9 cellular contexts compared by ENCODE assay signal in genomic region chr11:68036717-68037239, GRCh38. TPM values are rescaled to one million over a fixed set of nuclear protein-coding genes. Genes with fewer than 3 reads are reported as not detected.
DNase-seq lines count a peak whose midpoint lies in the region; ATAC-seq and TF ChIP-seq lines count a peak whose summit lies in the region.
"Had no signal": no experiment of that assay in that cellular context is flagged by ENCODE, and none has a peak within 500 bp of the region (broad histone marks: within the 10 kb centered on the region; RNA-seq: fewer than 3 reads in every experiment).

No MANE protein-coding gene starts in this region.

- H3K27me3 Mint-ChIP-seq in natural killer cell treated with Interleukin-12 subunit alpha and Interleukin-12 subunit beta and Interleukin-15 and Interleukin-18, amount 100 ng/mL, for 72 hours = no peaks in the 10 kb centered on the region

- H3K27me3 ChIP-seq in BLaER1 (no peaks in the 10 kb centered on the region), duodenal mucosa (ENCODE audit: control insufficient read depth in 1 of 2, insufficient read depth in 2 of 2, low read length in 2 of 2) (no peaks in the 10 kb centered on the region)

- H3K4me3 Mint-ChIP-seq in natural killer cell treated with Interleukin-12 subunit alpha and Interleukin-12 subunit beta and Interleukin-15 and Interleukin-18, amount 100 ng/mL, for 72 hours = peak overlapping the region; percentile 83

- H3K4me1 Mint-ChIP-seq in natural killer cell treated with Interleukin-12 subunit alpha and Interleukin-12 subunit beta and Interleukin-15 and Interleukin-18, amount 100 ng/mL, for 72 hours (ENCODE audit: low read depth in 2 of 2) = peaks cover 22 to 32% of the 10 kb centered on the region in 2 donors

- H3K9me3 ChIP-seq in BLaER1 (no peaks in the 10 kb centered on the region), duodenal mucosa (ENCODE audit: control insufficient read depth in 1 of 2, low read length in 2 of 2) (no peaks in the 10 kb centered on the region)

- H3K27ac ChIP-seq in BLaER1 (peak overlapping the region; percentile 90), duodenal mucosa (ENCODE audit: low read depth, low read length) (peak overlapping the region; percentile 73)

- no peaks in the 10 kb centered on the region for H3K36me3 Mint-ChIP-seq in natural killer cell treated with Interleukin-12 subunit alpha and Interleukin-12 subunit beta and Interleukin-15 and Interleukin-18, amount 100 ng/mL, for 72 hours

- H3K4me2 ChIP-seq in BLaER1 = peak overlapping the region; percentile 94

- H3K36me3 ChIP-seq in BLaER1 = peaks cover 43% of the 10 kb centered on the region
- H3K36me3 ChIP-seq in duodenal mucosa (ENCODE audit: control insufficient read depth in 1 of 2, insufficient read depth in 2 of 2, low read length in 2 of 2) = peaks cover 20 to 32% of the 10 kb centered on the region in 2 donors

- no peak overlapping the region for H3K4me3 ChIP-seq in BLaER1
- H3K4me3 ChIP-seq in duodenal mucosa (ENCODE audit: low read depth in 1 of 2, low read length in 2 of 2) = no peak overlapping the region

- no peaks in the 10 kb centered on the region for H3K9me3 Mint-ChIP-seq in natural killer cell treated with Interleukin-12 subunit alpha and Interleukin-12 subunit beta and Interleukin-15 and Interleukin-18, amount 100 ng/mL, for 72 hours

- peak overlapping the region; percentile 98 to 99 for H3K27ac Mint-ChIP-seq in natural killer cell treated with Interleukin-12 subunit alpha and Interleukin-12 subunit beta and Interleukin-15 and Interleukin-18, amount 100 ng/mL, for 72 hours

- H3K4me1 ChIP-seq in BLaER1 (peaks cover 66% of the 10 kb centered on the region), duodenal mucosa (ENCODE audit: control insufficient read depth in 1 of 2, insufficient read depth in 2 of 2, low read length in 2 of 2) (peaks cover 35 to 56% of the 10 kb centered on the region in 2 donors)

- peak; percentile 83 to 87 for ATAC-seq in natural killer cell treated with Interleukin-12 subunit alpha and Interleukin-12 subunit beta and Interleukin-15 and Interleukin-18, amount 100 ng/mL, for 72 hours
- ATAC-seq in GM18505 (IDR thresholded peaks at IDR 0.05; ENCODE audit: unreplicated experiment) = no peak

- H4K20me1 ChIP-seq in BLaER1 = peaks cover 12% of the 10 kb centered on the region

- no peak for TF ChIP-seq POLR2A in GM18505 (IDR thresholded peaks at IDR 0.05; ENCODE audit: borderline replicate concordance, extremely low read depth, insufficient read depth, insufficient read length)

- H3K9ac ChIP-seq in BLaER1 = peak overlapping the region; percentile 56
- H3K9ac ChIP-seq in duodenal mucosa (ENCODE audit: low read depth in 1 of 2, low read length in 2 of 2) = peak overlapping the region; percentile 47 to 85

- DNase-seq in OCI-M1 (lab: John Stamatoyannopoulos, UW) (peak; percentile 82), RKO (ENCODE audit: low spot score) (no peak), GM19240 (ENCODE audit: insufficient read length, low spot score) (no peak), HuH-7.5 (ENCODE audit: low spot score) (no peak)
- DNase-seq in natural killer cell treated with Interleukin-12 subunit alpha and Interleukin-12 subunit beta and Interleukin-15 and Interleukin-18, amount 100 ng/mL, for 72 hours (ENCODE audit: low spot score) = peak; percentile 91
- DNase-seq: SIG-M5 had no signal

RNA-seq across cellular contexts. Expression of gene TCIRG1, which starts 2.0 kb away (rescaled TPM):
- total RNA-seq in natural killer cell treated with Interleukin-12 subunit alpha and Interleukin-12 subunit beta and Interleukin-15 and Interleukin-18, amount 100 ng/mL, for 72 hours = 100 to 1,000 TPM; 354 to 380 TPM

RNA-seq across cellular contexts. Expression of gene NDUFS8, which starts 6.3 kb away (rescaled TPM):
- 100 to 1,000 TPM; 124 to 143 TPM for total RNA-seq in natural killer cell treated with Interleukin-12 subunit alpha and Interleukin-12 subunit beta and Interleukin-15 and Interleukin-18, amount 100 ng/mL, for 72 hours

RNA-seq across cellular contexts. Expression of gene ALDH3B1, which starts 26.7 kb away (rescaled TPM):
- total RNA-seq in natural killer cell treated with Interleukin-12 subunit alpha and Interleukin-12 subunit beta and Interleukin-15 and Interleukin-18, amount 100 ng/mL, for 72 hours = under 1 TPM; 0.25 to 0.98 TPM

RNA-seq across cellular contexts. Expression of gene UNC93B1, which starts 32.9 kb away (rescaled TPM):
- total RNA-seq in natural killer cell treated with Interleukin-12 subunit alpha and Interleukin-12 subunit beta and Interleukin-15 and Interleukin-18, amount 100 ng/mL, for 72 hours = 10 to 100 TPM; 13.5 to 13.6 TPM

Comparison
In these comparisons a context has a peak if more than half of its experiments do, and no peak if none do; other contexts are left out.
1. DNase-seq: peak in OCI-M1 (single experiment) and natural killer cell treated with Interleukin-12 subunit alpha and Interleukin-12 subunit beta and Interleukin-15 and Interleukin-18, amount 100 ng/mL, for 72 hours (single experiment); none in RKO (single experiment), GM19240 (single experiment) and HuH-7.5 (single experiment).